Comparison of ENCODE assay signal across 1 cellular context in the genomic region with DNA sequence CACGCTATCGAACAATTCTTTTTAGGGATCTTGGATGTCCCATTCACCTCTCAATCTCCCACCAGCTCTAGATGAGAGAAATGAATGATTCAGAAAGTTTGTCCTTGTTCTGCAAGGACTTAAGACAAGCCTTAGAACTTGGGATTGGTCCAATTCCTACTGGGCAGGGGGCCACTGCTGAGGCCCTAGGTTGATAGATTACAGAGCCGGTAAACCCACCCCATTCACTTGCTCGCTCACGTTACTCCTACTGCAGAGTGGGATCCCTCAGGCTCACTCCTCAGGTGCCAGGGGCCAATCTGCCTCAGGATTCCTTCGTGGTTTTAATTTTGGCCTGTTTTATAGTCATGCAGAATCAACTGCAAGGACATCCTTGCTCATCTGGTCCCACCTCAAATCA.
TF ChIP-seq lines count a peak whose summit lies in the region.

No MANE protein-coding gene starts in this region.

TF ChIP-seq in HepG2, 621 proteins besides CTCF, POLR2A, EP300 and RAD21:
- TF ChIP-seq NFE2L1 (CRISPR knock-in tag; IDR thresholded peaks at IDR 0.05; ENCODE audit: borderline replicate concordance) (no peak), ZNF569 (CRISPR knock-in tag; IDR thresholded peaks at IDR 0.05; ENCODE audit: borderline replicate concordance) (no peak), POLR2G (IDR thresholded peaks at IDR 0.05; ENCODE audit: low read depth, low read length) (0 out of 2 replicates have a peak, but pooled peaks have one; percentile 23)
